ENCODE assay signal across 8 cellular contexts in the genomic region with DNA sequence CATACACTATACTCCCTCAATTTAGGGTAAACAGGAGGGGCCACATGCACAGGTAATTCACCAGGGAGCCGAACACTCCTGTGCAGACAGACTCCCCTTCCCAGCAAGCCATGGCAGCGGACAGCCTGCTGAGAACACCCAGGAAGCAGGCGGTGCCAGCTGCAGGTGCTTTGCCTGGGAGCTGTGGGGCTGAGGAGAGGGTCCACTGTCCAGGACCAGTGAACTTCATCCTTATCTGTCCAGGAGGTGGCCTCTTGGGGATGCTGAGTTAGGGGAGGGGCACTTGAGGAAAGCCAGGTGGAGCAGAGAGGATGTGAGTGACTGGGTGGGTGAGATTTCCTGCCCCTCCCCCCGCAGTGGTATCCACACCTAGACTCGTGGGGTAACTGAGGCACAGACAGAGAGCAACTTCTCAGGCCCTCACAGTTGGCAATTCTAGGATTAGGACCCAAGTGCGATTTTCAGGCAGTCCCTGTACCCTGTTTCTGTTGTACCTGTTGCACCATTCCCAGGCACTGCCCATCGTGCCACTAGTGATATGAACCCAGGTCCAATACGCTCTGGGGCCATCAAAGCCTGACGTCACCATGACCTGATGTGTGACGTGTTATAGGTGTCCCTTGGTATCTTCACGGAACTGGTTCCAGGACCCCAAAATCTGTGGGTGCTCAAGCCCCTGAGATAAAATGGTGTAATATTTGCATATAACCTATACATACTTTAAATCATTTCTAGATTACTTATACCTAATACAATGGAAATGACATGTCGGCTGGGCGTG. TPM values are rescaled to one million over a fixed set of nuclear protein-coding genes. Genes with fewer than 3 reads are reported as not detected.
DNase-seq lines count a peak whose midpoint lies in the region; ATAC-seq and TF ChIP-seq lines count a peak whose summit lies in the region.
"Had no signal": no experiment of that assay in that cellular context is flagged by ENCODE, and none has a peak within 500 bp of the region (broad histone marks: within the 10 kb centered on the region; RNA-seq: fewer than 3 reads in every experiment).

No MANE protein-coding gene starts in this region.

- H3K27me3 Mint-ChIP-seq in H9 (ENCODE audit: low read depth) = peaks cover 23% of the 10 kb centered on the region
- H3K27me3 Mint-ChIP-seq in activated CD8-positive, alpha-beta T cell treated with anti-CD3 and anti-CD28 coated beads for 36 hours = no peaks in the 10 kb centered on the region

- no peaks in the 10 kb centered on the region for H4K20me1 ChIP-seq in H9 (ENCODE audit: control insufficient read depth, insufficient read depth, insufficient read length)
- H4K20me1 ChIP-seq in hepatocyte (ENCODE audit: insufficient read depth, poor library complexity, severe bottlenecking) = no peaks in the 10 kb centered on the region

- TF ChIP-seq CTCF in H9 (conservative IDR thresholded peaks at IDR 0.05) = no peak
- TF ChIP-seq CTCF in activated CD8-positive, alpha-beta T cell treated with anti-CD3 and anti-CD28 coated beads for 36 hours (IDR thresholded peaks at IDR 0.05) = no peak
- TF ChIP-seq CTCF in hepatocyte (IDR thresholded peaks at IDR 0.05; ENCODE audit: poor library complexity) = no peak

- H2BK5ac ChIP-seq in H9 (ENCODE audit: insufficient read length, low read length) = no peak overlapping the region

- DNase-seq in H9 (peak; percentile 31), hepatocyte (ENCODE audit: low spot score) (no peak), GM03348 (ENCODE audit: low spot score) (no peak)
- no peak for DNase-seq in activated CD8-positive, alpha-beta T cell treated with anti-CD3 and anti-CD28 coated beads for 36 hours
- DNase-seq in stimulated activated effector memory CD8-positive, alpha-beta T cell treated with anti-CD3 and anti-CD28 coated beads, Interleukin-12 subunit alpha, Interleukin-12 subunit beta, amount 100 ng/mL, for 72 hours (ENCODE audit: low spot score in 2 of 2) = no peak
- DNase-seq: activated CD4-positive, alpha-beta T cell treated with anti-CD3 and anti-CD28 coated beads for 1 hour had no signal

- no peak overlapping the region for H3K23ac ChIP-seq in H9 (ENCODE audit: insufficient read length, low read depth, low read length)

- H3K27ac ChIP-seq in H9 (ENCODE audit: insufficient read length, low read depth, low read length) = no peak overlapping the region
- peak overlapping the region; percentile 76 for H3K27ac ChIP-seq in hepatocyte

- H3K9ac ChIP-seq in H9 (ENCODE audit: extremely low read depth, insufficient read length, low read length) = no peak overlapping the region

- no peak overlapping the region for H3K18ac ChIP-seq in H9 (ENCODE audit: insufficient read length, low read depth, low read length)

- H2AFZ ChIP-seq in H9 (ENCODE audit: low read length) (no peak overlapping the region), hepatocyte (no peak overlapping the region)

- H3K27me3 ChIP-seq in H9 (ENCODE audit: insufficient read depth, low read length) (no peaks in the 10 kb centered on the region), hepatocyte (no peaks in the 10 kb centered on the region)

- peaks cover 0 to 4% (median 3%) of the 10 kb centered on the region in 3 experiments; a peak in 4 of 7 replicates for H3K36me3 Mint-ChIP-seq in H9 (ENCODE audit: insufficient read depth in 1 of 3, low read depth in 3 of 3)
- no peaks in the 10 kb centered on the region for H3K36me3 Mint-ChIP-seq in activated CD8-positive, alpha-beta T cell treated with anti-CD3 and anti-CD28 coated beads for 36 hours (ENCODE audit: low read depth)
- H3K36me3 Mint-ChIP-seq in stimulated activated effector memory CD8-positive, alpha-beta T cell treated with anti-CD3 and anti-CD28 coated beads, Interleukin-12 subunit alpha, Interleukin-12 subunit beta, amount 100 ng/mL, for 72 hours = peaks cover 6% of the 10 kb centered on the region

- H3K4ac ChIP-seq in H9 (ENCODE audit: low read depth, low read length) = no peak overlapping the region

- no peaks in the 10 kb centered on the region for H3K9me3 Mint-ChIP-seq in H9
- H3K9me3 Mint-ChIP-seq in activated CD8-positive, alpha-beta T cell treated with anti-CD3 and anti-CD28 coated beads for 36 hours = no peaks in the 10 kb centered on the region
- H3K9me3 Mint-ChIP-seq in stimulated activated effector memory CD8-positive, alpha-beta T cell treated with anti-CD3 and anti-CD28 coated beads, Interleukin-12 subunit alpha, Interleukin-12 subunit beta, amount 100 ng/mL, for 72 hours = no peaks in the 10 kb centered on the region

- H3K4me3 Mint-ChIP-seq in H9 = peak overlapping the region; percentile 82 to 94
- H3K4me3 Mint-ChIP-seq in activated CD8-positive, alpha-beta T cell treated with anti-CD3 and anti-CD28 coated beads for 36 hours = peak overlapping the region; percentile 93
- H3K4me3 Mint-ChIP-seq in stimulated activated effector memory CD8-positive, alpha-beta T cell treated with anti-CD3 and anti-CD28 coated beads, Interleukin-12 subunit alpha, Interleukin-12 subunit beta, amount 100 ng/mL, for 72 hours = peak overlapping the region; percentile 95

- H4K5ac ChIP-seq in H9 (ENCODE audit: insufficient read length, low read depth, low read length) = no peak overlapping the region

- H3K4me1 ChIP-seq in H9 (ENCODE audit: insufficient read depth, low read length) (no peaks in the 10 kb centered on the region), hepatocyte (ENCODE audit: insufficient read depth) (no peaks in the 10 kb centered on the region)

- H3K4me3 ChIP-seq in hepatocyte = peak overlapping the region; percentile 70

- no peak for ATAC-seq in activated CD8-positive, alpha-beta T cell treated with anti-CD3 and anti-CD28 coated beads for 36 hours
- ATAC-seq in stimulated activated effector memory CD8-positive, alpha-beta T cell treated with anti-CD3 and anti-CD28 coated beads, Interleukin-12 subunit alpha, Interleukin-12 subunit beta, amount 100 ng/mL, for 72 hours = no peak
- ATAC-seq in GM18873 (IDR thresholded peaks at IDR 0.05; ENCODE audit: low FRiP score, unreplicated experiment) = no peak
- no peak for ATAC-seq in HG03432 (IDR thresholded peaks at IDR 0.05; ENCODE audit: unreplicated experiment)

- no peaks in the 10 kb centered on the region for H3K9me3 ChIP-seq in H9 (ENCODE audit: control insufficient read depth, low read depth, low read length)
- H3K9me3 ChIP-seq in hepatocyte (ENCODE audit: low read depth) = no peaks in the 10 kb centered on the region

- no peak overlapping the region for H3K14ac ChIP-seq in H9 (ENCODE audit: insufficient read depth, low read length)

- WGBS in H9 (ENCODE audit: extremely low coverage, insufficient read length, low lambda C conversion rate) = no CpG with 5 or more reads among the region's 13 CpGs
- WGBS in hepatocyte (ENCODE audit: low lambda C conversion rate, missing lambda C conversion rate) = 81% methylated on average over 13 of the region's 13 CpGs

- peaks cover 5% of the 10 kb centered on the region for H3K23me2 ChIP-seq in H9 (ENCODE audit: insufficient read length, low read depth, low read length, poor library complexity, severe bottlenecking)

- no peaks in the 10 kb centered on the region for H3K79me1 ChIP-seq in H9 (ENCODE audit: insufficient read depth, low read depth, low read length, poor library complexity, severe bottlenecking)

- H3K79me2 ChIP-seq in H9 (ENCODE audit: insufficient read depth, low read length) (no peaks in the 10 kb centered on the region), hepatocyte (peaks cover 15% of the 10 kb centered on the region)

- H3K27ac Mint-ChIP-seq in H9 = no peak overlapping the region; a peak in 1 of 7 replicates
- peak overlapping the region; percentile 81 for H3K27ac Mint-ChIP-seq in activated CD8-positive, alpha-beta T cell treated with anti-CD3 and anti-CD28 coated beads for 36 hours
- peak overlapping the region; percentile 89 for H3K27ac Mint-ChIP-seq in stimulated activated effector memory CD8-positive, alpha-beta T cell treated with anti-CD3 and anti-CD28 coated beads, Interleukin-12 subunit alpha, Interleukin-12 subunit beta, amount 100 ng/mL, for 72 hours

- H3T11ph ChIP-seq in H9 (ENCODE audit: low read length) = no peak overlapping the region

- no peak overlapping the region for H2AK5ac ChIP-seq in H9 (ENCODE audit: insufficient read length, low read length)

- CTCF ChIA-PET in activated CD8-positive, alpha-beta T cell treated with anti-CD3 and anti-CD28 coated beads for 36 hours (lab: Charles Lee) = interaction anchor here (0.7 to 5.6 kb wide), 31 partner anchors 8 to 445 kb away, joined by 3 to 59 read pairs (median 4); a partner anchor contains a TSS

- no peak overlapping the region for H4K91ac ChIP-seq in H9 (ENCODE audit: insufficient read length, low read depth, low read length)

- no peak overlapping the region for H4K8ac ChIP-seq in H9 (replicated peaks; ENCODE audit: insufficient read length, low read depth, low read length)

- H2BK20ac ChIP-seq in H9 (ENCODE audit: low read depth, low read length, poor library complexity, severe bottlenecking) = no peak overlapping the region

- H2BK120ac ChIP-seq in H9 (ENCODE audit: low read depth, low read length, poor library complexity, severe bottlenecking) = no peak overlapping the region

- peaks cover 8% of the 10 kb centered on the region in 2 experiments for H3K4me1 Mint-ChIP-seq in H9
- peaks cover 19% of the 10 kb centered on the region for H3K4me1 Mint-ChIP-seq in activated CD8-positive, alpha-beta T cell treated with anti-CD3 and anti-CD28 coated beads for 36 hours (ENCODE audit: low read depth)
- H3K4me1 Mint-ChIP-seq in stimulated activated effector memory CD8-positive, alpha-beta T cell treated with anti-CD3 and anti-CD28 coated beads, Interleukin-12 subunit alpha, Interleukin-12 subunit beta, amount 100 ng/mL, for 72 hours = peaks cover 37% of the 10 kb centered on the region

- POLR2A ChIA-PET in activated CD8-positive, alpha-beta T cell treated with anti-CD3 and anti-CD28 coated beads for 36 hours (lab: Charles Lee) = interaction anchor here (0.6 to 1.5 kb wide), 7 partner anchors 18 to 450 kb away, joined by 3 to 5 read pairs (median 3); no protein-coding TSS in a partner anchor

- intact Hi-C loops in activated CD8-positive, alpha-beta T cell treated with anti-CD3 and anti-CD28 coated beads for 36 hours (cut with micrococcal nuclease) = loop anchor here (5.0 kb wide), 1 partner anchor 144 kb away; no protein-coding TSS in a partner anchor

- H3K9me2 ChIP-seq in hepatocyte (replicated peaks; ENCODE audit: insufficient read depth) = no peaks in the 10 kb centered on the region

- no peak overlapping the region for H2BK15ac ChIP-seq in H9 (ENCODE audit: low read depth, low read length)

- no peaks in the 10 kb centered on the region for H3K36me3 ChIP-seq in hepatocyte (replicated peaks; ENCODE audit: insufficient read depth, low read depth)

- H3K4me2 ChIP-seq in H9 (ENCODE audit: insufficient read depth, insufficient read length, low read length) (peak overlapping the region; percentile 89), hepatocyte (peak overlapping the region; percentile 89)

- H3K56ac ChIP-seq in H9 (ENCODE audit: insufficient read length, low read depth, low read length) = no peak overlapping the region

- H2BK12ac ChIP-seq in H9 (ENCODE audit: insufficient read length, low read depth, low read length) = no peak overlapping the region

RNA-seq across cellular contexts. Expression of a gene that starts 1.2 kb away (rescaled TPM):
- total RNA-seq in H9 (2021) = 127 and 130 TPM in 2 replicates
- 10 to 100 TPM; 34.8 to 35.5 TPM for total RNA-seq in activated CD8-positive, alpha-beta T cell treated with anti-CD3 and anti-CD28 coated beads for 36 hours
- total RNA-seq in hepatocyte = 210 and 299 TPM in 2 replicates
- polyA plus RNA-seq in hepatocyte = 785 and 828 TPM in 2 replicates

RNA-seq across cellular contexts. Expression of a gene that starts 17.4 kb away (rescaled TPM):
- total RNA-seq in H9 (2021) (27.3 and 27.5 TPM in 2 replicates), hepatocyte (12.8 and 13.9 TPM in 2 replicates)
- under 1 TPM; 0.43 to 0.78 TPM for total RNA-seq in activated CD8-positive, alpha-beta T cell treated with anti-CD3 and anti-CD28 coated beads for 36 hours
- 19.4 and 22.8 TPM in 2 replicates for polyA plus RNA-seq in hepatocyte

RNA-seq across cellular contexts. Expression of a gene that starts 21.6 kb away (rescaled TPM):
- total RNA-seq in H9 (2021) (227 and 235 TPM in 2 replicates), hepatocyte (92.7 and 108 TPM in 2 replicates)
- total RNA-seq in activated CD8-positive, alpha-beta T cell treated with anti-CD3 and anti-CD28 coated beads for 36 hours = 100 to 1,000 TPM; 149 to 153 TPM
- 179 and 191 TPM in 2 replicates for polyA plus RNA-seq in hepatocyte

RNA-seq across cellular contexts. Expression of a gene that starts 37.9 kb away (rescaled TPM):
- total RNA-seq in H9 (2021) = 2.2 and 3.8 TPM in 2 replicates
- total RNA-seq in activated CD8-positive, alpha-beta T cell treated with anti-CD3 and anti-CD28 coated beads for 36 hours = under 1 TPM in 1 of 2 experiments, not detected in 1; 0.22 TPM
- 2.0 and 2.1 TPM in 2 replicates for total RNA-seq in hepatocyte
- 0.40 and 2.3 TPM in 2 replicates for polyA plus RNA-seq in hepatocyte

RNA-seq across cellular contexts. Expression of a gene that starts 43.2 kb away (rescaled TPM):
- total RNA-seq in H9 (2021) (8.3 and 10.1 TPM in 2 replicates), hepatocyte (0.77 TPM in 1 of 2 replicates, not detected in the other)
- 1 to 10 TPM; 1.1 to 1.7 TPM for total RNA-seq in activated CD8-positive, alpha-beta T cell treated with anti-CD3 and anti-CD28 coated beads for 36 hours
- 1.0 and 3.6 TPM in 2 replicates for polyA plus RNA-seq in hepatocyte

Comparison
In these comparisons a context has a peak if more than half of its experiments do, and no peak if none do; other contexts are left out.
1. H3K27ac Mint-ChIP-seq: peak in activated CD8-positive, alpha-beta T cell treated with anti-CD3 and anti-CD28 coated beads for 36 hours (single experiment) and stimulated activated effector memory CD8-positive, alpha-beta T cell treated with anti-CD3 and anti-CD28 coated beads, Interleukin-12 subunit alpha, Interleukin-12 subunit beta, amount 100 ng/mL, for 72 hours (single experiment); none in H9 (0 of 3).
2. Peak in every context shown above with its lines, with median percentiles within 50 percentile points of each other: H3K4me3 Mint-ChIP-seq.